ENCODE assay signal across 8 cellular contexts in genomic region chr1:186617860-186618780, GRCh38.
DNase-seq lines count a peak whose midpoint lies in the region; ATAC-seq and TF ChIP-seq lines count a peak whose summit lies in the region.

No MANE protein-coding gene starts in this region.

- H3K9ac ChIP-seq in DND-41 (ENCODE audit: low read depth, low read length) (peak overlapping the region; percentile 42), SK-N-MC (ENCODE audit: insufficient read length) (peak overlapping the region; percentile 34), mammary epithelial cell (ENCODE audit: insufficient read depth, low read length) (peak overlapping the region; percentile 29)

- intact Hi-C loops in mammary epithelial cell (cut with micrococcal nuclease), result no loop called here

- peaks cover 25% of the 10 kb centered on the region for H3K4me1 ChIP-seq in DND-41 (ENCODE audit: insufficient read depth, low read length)
- peaks cover 21% of the 10 kb centered on the region for H3K4me1 ChIP-seq in mammary epithelial cell (ENCODE audit: insufficient read depth, low read length)
- peaks cover 0 to 12% of the 10 kb centered on the region in 2 donors for H3K4me1 ChIP-seq in muscle layer of duodenum (ENCODE audit: control insufficient read depth in 1 of 2, insufficient read depth in 2 of 2, low read length in 2 of 2)
- no peaks in the 10 kb centered on the region for H3K4me1 ChIP-seq in SJCRH30

- no peaks in the 10 kb centered on the region for H3K9me3 ChIP-seq in DND-41 (ENCODE audit: insufficient read depth, low read length, severe bottlenecking)
- H3K9me3 ChIP-seq in SK-N-MC (ENCODE audit: low read depth, low read length), result no peaks in the 10 kb centered on the region
- no peaks in the 10 kb centered on the region for H3K9me3 ChIP-seq in mammary epithelial cell (replicated peaks; ENCODE audit: insufficient read depth, low read length)
- H3K9me3 ChIP-seq in muscle layer of duodenum (ENCODE audit: control insufficient read depth in 1 of 2, low read length in 2 of 2), result no peaks in the 10 kb centered on the region
- H3K9me3 ChIP-seq in SJCRH30 (replicated peaks), result no peaks in the 10 kb centered on the region

- no peaks in the 10 kb centered on the region for H4K20me1 ChIP-seq in DND-41 (ENCODE audit: insufficient read depth, low read length)
- H4K20me1 ChIP-seq in mammary epithelial cell (ENCODE audit: insufficient read depth, low read length), result no peaks in the 10 kb centered on the region

- no peaks in the 10 kb centered on the region for H3K36me3 ChIP-seq in DND-41 (ENCODE audit: insufficient read depth, low read length)
- no peaks in the 10 kb centered on the region for H3K36me3 ChIP-seq in SK-N-MC (ENCODE audit: insufficient read depth, low read length)
- no peaks in the 10 kb centered on the region for H3K36me3 ChIP-seq in mammary epithelial cell (ENCODE audit: insufficient read depth, low read length)
- no peaks in the 10 kb centered on the region for H3K36me3 ChIP-seq in muscle layer of duodenum (ENCODE audit: control insufficient read depth in 1 of 2, insufficient read depth in 2 of 2, low read length in 2 of 2)
- H3K36me3 ChIP-seq in SJCRH30, result no peaks in the 10 kb centered on the region

- TF ChIP-seq CTCF in DND-41 (IDR thresholded peaks at IDR 0.05; ENCODE audit: borderline replicate concordance, extremely low read depth, low read length, poor library complexity, severe bottlenecking) (peak; percentile 2), mammary epithelial cell (conservative IDR thresholded peaks at IDR 0.05 in 1 of 2, IDR thresholded peaks at IDR 0.05 in 1 of 2; ENCODE audit: extremely low read depth in 1 of 2, insufficient read depth in 1 of 2, low read depth in 1 of 2, low read length in 2 of 2) (no peak)

- no peaks in the 10 kb centered on the region for H3K27me3 ChIP-seq in DND-41 (ENCODE audit: insufficient read depth, low read length, poor library complexity)
- H3K27me3 ChIP-seq in mammary epithelial cell (ENCODE audit: insufficient read depth, low read length), result no peaks in the 10 kb centered on the region
- no peaks in the 10 kb centered on the region for H3K27me3 ChIP-seq in muscle layer of duodenum (ENCODE audit: low read depth, low read length)
- no peaks in the 10 kb centered on the region for H3K27me3 ChIP-seq in SJCRH30

- H2AFZ ChIP-seq in DND-41 (ENCODE audit: low read depth, low read length) (peak overlapping the region; percentile 70), mammary epithelial cell (ENCODE audit: low read depth, low read length) (peak overlapping the region; percentile 82)

- peak overlapping the region; percentile 74 for H3K27ac ChIP-seq in DND-41 (ENCODE audit: low read length)
- H3K27ac ChIP-seq in SK-N-MC, result no peak overlapping the region
- H3K27ac ChIP-seq in mammary epithelial cell (ENCODE audit: insufficient read depth, low read depth, low read length), result no peak overlapping the region
- peak overlapping the region; percentile 20 for H3K27ac ChIP-seq in muscle layer of duodenum (ENCODE audit: low read length)
- no peak overlapping the region for H3K27ac ChIP-seq in SJCRH30

- DNase-seq in DND-41 (peak; percentile 79), SK-N-MC (ENCODE audit: low read depth, low spot score) (no peak), mammary epithelial cell (peak; percentile 79), NCI-H128 (lab: John Stamatoyannopoulos, UW; ENCODE audit: unreplicated experiment) (no peak), SJCRH30 (no peak)

- BruUV-seq in mammary epithelial cell (replicated peaks; lab: Mats Ljungman, UMichigan), result no TSS peak

- WGBS in mammary epithelial cell (ENCODE audit: low coverage, missing lambda C conversion rate), result 43% methylated on average over 16 of the region's 16 CpGs

- in situ Hi-C loops in mammary epithelial cell (cut with MboI; ENCODE audit: low sequenced_read_pairs in 2 of 2), result loop anchor here in 1 of 2 donors (25.0 kb wide), 1 partner anchor 194 kb away; no protein-coding TSS in a partner anchor

- no peaks in the 10 kb centered on the region for H3K79me2 ChIP-seq in DND-41 (ENCODE audit: insufficient read depth, low read length)
- H3K79me2 ChIP-seq in mammary epithelial cell (ENCODE audit: insufficient read depth, low read length), result no peaks in the 10 kb centered on the region

- H3K4me3 ChIP-seq in DND-41 (ENCODE audit: low read depth in 1 of 2, low read length in 2 of 2) (peak overlapping the region; percentile 6 to 51; a peak in 3 of 4 replicates), SK-N-MC (peak overlapping the region; percentile 57), mammary epithelial cell (replicated peaks in 1 of 3; ENCODE audit: insufficient read depth in 1 of 3, low read depth in 2 of 3, low read length in 3 of 3) (peak overlapping the region in 2 of 3 experiments; percentile 2 to 36), muscle layer of duodenum (ENCODE audit: low read depth in 1 of 2, low read length in 2 of 2) (peak overlapping the region; percentile 49 to 56), SJCRH30 (no peak overlapping the region)

- dilution Hi-C loops in mammary epithelial cell (cut with HindIII; ENCODE audit: low sequenced_read_pairs), result no loop called here

- ATAC-seq in DND-41 (ENCODE audit: insufficient read depth, low read depth) (peak; percentile 99), GM19463 (IDR thresholded peaks at IDR 0.05; ENCODE audit: unreplicated experiment) (peak; percentile 100), HG03460 (IDR thresholded peaks at IDR 0.05; ENCODE audit: unreplicated experiment) (peak; percentile 98)

- peak overlapping the region; percentile 60 for H3K4me2 ChIP-seq in DND-41 (ENCODE audit: insufficient read depth, low read length)
- peak overlapping the region; percentile 75 for H3K4me2 ChIP-seq in mammary epithelial cell (ENCODE audit: insufficient read depth, low read depth, low read length)

- CTCF ChIA-PET in mammary epithelial cell (lab: Charles Lee; ENCODE audit: low non-redundant PET), result no interaction called here

Comparison
In these comparisons a context has a peak if more than half of its experiments do, and no peak if none do; other contexts are left out.
1. DNase-seq: peak in DND-41 (single experiment) and mammary epithelial cell (single experiment); none in SK-N-MC (single experiment), NCI-H128 (single experiment) and SJCRH30 (0 of 2).
2. H3K27ac ChIP-seq: peak in DND-41 (single experiment) and muscle layer of duodenum (single experiment); none in SK-N-MC (single experiment), mammary epithelial cell (single experiment) and SJCRH30 (single experiment).
3. Peak in every context shown above with its lines, with median percentiles within 50 percentile points of each other: ATAC-seq and H3K9ac ChIP-seq.